In genomic region chr11:119344291-119345010, GRCh38 we compare ENCODE assay signal across 26 cellular contexts. TPM values are rescaled to one million over a fixed set of nuclear protein-coding genes. Genes with fewer than 3 reads are reported as not detected.
"Had no signal": no experiment of that assay in that cellular context is flagged by ENCODE, and none has a peak within 500 bp of the region (broad histone marks: within the 10 kb centered on the region; RNA-seq: fewer than 3 reads in every experiment).

No MANE protein-coding gene starts in this region.

- H3K4me3 ChIP-seq: colonic mucosa, gastroesophageal sphincter, heart right ventricle, mucosa of descending colon, pancreas, right lobe of liver, stomach had no signal

- H3K36me3 ChIP-seq: brain microvascular endothelial cell, colonic mucosa, gastroesophageal sphincter, heart right ventricle, pancreas, right lobe of liver, stomach had no signal

- FAIRE-seq: pancreas, small intestine had no signal

- ATAC-seq: activated naive CD8-positive, alpha-beta T cell treated with anti-CD3 and anti-CD28 coated beads, Interleukin-2, amount 50 U/mL, for 24 hours; gastroesophageal sphincter; heart right ventricle; left ventricle myocardium superior; mucosa of descending colon; pancreas; right lobe of liver had no signal

- H3K9me3 ChIP-seq: colonic mucosa, gastroesophageal sphincter, heart right ventricle, mucosa of descending colon, pancreas, right lobe of liver, stomach had no signal

- H3K27ac ChIP-seq: brain microvascular endothelial cell, colonic mucosa, gastroesophageal sphincter, heart right ventricle, pancreas, right lobe of liver, stomach had no signal

- DNase-seq: activated CD4-positive, CD25-positive, alpha-beta regulatory T cell treated with anti-CD3 and anti-CD28 coated beads, Interleukin-2, amount 50 U/mL, for 72 hours; activated CD8-positive, alpha-beta memory T cell treated with anti-CD3 and anti-CD28 coated beads for 24 hours; activated CD8-positive, alpha-beta memory T cell treated with anti-CD3 and anti-CD28 coated beads, Interleukin-2, amount 50 U/mL, for 48 hours; activated effector memory CD4-positive, alpha-beta T cell treated with Interleukin-2 at 50 U/mL for 16 hours; activated naive CD4-positive, alpha-beta T cell treated with anti-CD3 and anti-CD28 coated beads, Interleukin-2, amount 10 ng/mL, durations not matched to agents 7 days and 5 days; activated naive CD8-positive, alpha-beta T cell treated with anti-CD3 and anti-CD28 coated beads, Interleukin-2, amount 50 U/mL, for 24 hours; activated T-cell treated with anti-CD3 and anti-CD28 coated beads, Interleukin-2, amount 50 U/mL, for 48 hours; anterior cingulate cortex; brain microvascular endothelial cell; central memory CD4-positive, alpha-beta T cell; colonic mucosa; heart right ventricle; kidney glomerular epithelial cell; left ventricle myocardium superior; mucosa of descending colon; naive B cell; pancreas; small intestine; stimulated activated CD4-positive, alpha-beta T cell treated with anti-CD3 and anti-CD28 coated beads, Interleukin-4, amount 100 ng/mL, for 1 hour; stomach; trophoblast cell had no signal

- H3K27me3 ChIP-seq: gastroesophageal sphincter, pancreas, right lobe of liver had no signal

RNA-seq across cellular contexts. Expression of gene MFRP, which starts 2.1 kb away (rescaled TPM):
- total RNA-seq: colonic mucosa, heart right ventricle, left ventricle myocardium superior, mucosa of descending colon, neural crest cell, pancreas, pulmonary artery endothelial cell, right lobe of liver, stomach, temporal lobe had no signal
